Comparison of ENCODE assay signal across 16 cellular contexts in genomic region chr4:165308606-165309005, GRCh38.
"Had no signal": no experiment of that assay in that cellular context is flagged by ENCODE, and none has a peak within 500 bp of the region (broad histone marks: within the 10 kb centered on the region; RNA-seq: fewer than 3 reads in every experiment).

No MANE protein-coding gene starts in this region.

- H3K27me3 ChIP-seq: dorsolateral prefrontal cortex, esophagus muscularis mucosa, heart left ventricle, sigmoid colon, thyroid gland had no signal

- ATAC-seq: heart left ventricle, psoas muscle, T-cell had no signal

- H3K4me1 ChIP-seq: esophagus muscularis mucosa, psoas muscle, sigmoid colon, thyroid gland had no signal

- H3K36me3 ChIP-seq: thyroid gland had no signal

- H3K27me3 Mint-ChIP-seq: T-cell had no signal

- H3K27ac Mint-ChIP-seq: activated T-helper 1 cell treated with anti-CD3 and anti-CD28 coated beads, Interleukin-12 subunit alpha, Interleukin-12 subunit beta, Interleukin-2, Interleukin-4 antibody, amounts not matched to agents 30 ng/mL and 10 ng/mL and 1 ng/mL, durations not matched to agents 14 hours and 24 hours and 36 hours; immature natural killer cell; mesothelial cell of epicardium; T-cell had no signal

- H3K9me3 Mint-ChIP-seq: activated T-helper 1 cell treated with anti-CD3 and anti-CD28 coated beads, Interleukin-12 subunit alpha, Interleukin-12 subunit beta, Interleukin-2, Interleukin-4 antibody, amounts not matched to agents 30 ng/mL and 10 ng/mL and 1 ng/mL, durations not matched to agents 14 hours and 24 hours and 36 hours; immature natural killer cell; T-cell had no signal

- H3K9me3 ChIP-seq: esophagus muscularis mucosa, heart left ventricle, psoas muscle, sigmoid colon, thyroid gland had no signal

- H3K4me1 Mint-ChIP-seq: immature natural killer cell, mesothelial cell of epicardium had no signal

- DNase-seq: activated CD4-positive, CD25-positive, alpha-beta regulatory T cell treated with anti-CD3 and anti-CD28 coated beads, Interleukin-2, amount 50 U/mL, for 72 hours; activated naive CD4-positive, alpha-beta T cell; aorta; cerebellar nuclear complex; dorsolateral prefrontal cortex; heart left ventricle; immature natural killer cell; psoas muscle; sigmoid colon; stimulated activated CD4-positive, alpha-beta T cell treated with anti-CD3 and anti-CD28 coated beads, Interleukin-1b, Interleukin-23, amount 100 ng/mL, for 48 hours; T-cell; T-helper 9 cell; thyroid gland had no signal

- H3K4me3 Mint-ChIP-seq: activated T-helper 1 cell treated with anti-CD3 and anti-CD28 coated beads, Interleukin-12 subunit alpha, Interleukin-12 subunit beta, Interleukin-2, Interleukin-4 antibody, amounts not matched to agents 30 ng/mL and 10 ng/mL and 1 ng/mL, durations not matched to agents 14 hours and 24 hours and 36 hours; immature natural killer cell; mesothelial cell of epicardium; T-cell had no signal

- H3K27ac ChIP-seq: dorsolateral prefrontal cortex, esophagus muscularis mucosa, heart left ventricle, psoas muscle, sigmoid colon, thyroid gland had no signal

- H3K4me3 ChIP-seq: dorsolateral prefrontal cortex, esophagus muscularis mucosa, heart left ventricle, psoas muscle, sigmoid colon, thyroid gland had no signal
